Comparison of ENCODE assay signal across 29 cellular contexts in the genomic region with DNA sequence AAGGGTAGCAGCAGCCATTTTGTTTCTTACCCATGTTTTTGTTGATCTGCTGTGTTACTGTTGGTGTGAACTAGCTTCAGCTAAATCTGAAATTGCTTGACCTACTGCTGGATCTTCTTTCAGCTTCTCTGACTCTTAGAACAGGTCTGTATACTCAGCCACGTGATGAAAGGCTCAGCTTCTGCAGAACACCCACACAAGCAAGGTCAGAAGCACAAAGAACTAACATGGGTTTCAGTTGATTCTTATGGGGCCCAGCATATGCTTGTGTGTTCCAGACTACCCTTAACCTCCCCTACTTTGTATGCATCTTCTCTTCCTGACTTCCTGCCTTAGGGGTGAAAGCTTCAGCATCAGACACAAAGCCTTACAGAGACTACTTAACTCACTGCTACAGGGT.
DNase-seq lines count a peak whose midpoint lies in the region; ATAC-seq, FAIRE-seq and TF ChIP-seq lines count a peak whose summit lies in the region.
"Had no signal": no experiment of that assay in that cellular context is flagged by ENCODE, and none has a peak within 500 bp of the region (broad histone marks: within the 10 kb centered on the region; RNA-seq: fewer than 3 reads in every experiment).

No MANE protein-coding gene starts in this region.

- no peak for TF ChIP-seq POLR2A in H1 (IDR thresholded peaks at IDR 0.05; ENCODE audit: control extremely low read depth in 1 of 2, low read depth in 2 of 2, low read length in 2 of 2)

- H3K23ac ChIP-seq in H1 (ENCODE audit: insufficient read length), result no peak overlapping the region

- H2BK20ac ChIP-seq in H1 (ENCODE audit: low read length), result no peak overlapping the region

- H2BK120ac ChIP-seq in H1 (replicated peaks; ENCODE audit: low read depth, low read length), result no peak overlapping the region

- H2AFZ ChIP-seq in SK-N-SH (ENCODE audit: low read depth) (no peak overlapping the region), Karpas-422 (ENCODE audit: low read length) (no peak overlapping the region), H1 (ENCODE audit: low read length) (peak overlapping the region; percentile 75), osteoblast (ENCODE audit: low read length) (peak overlapping the region; percentile 69)

- TF ChIP-seq CTCF in SK-N-SH (IDR thresholded peaks at IDR 0.05) (no peak), H1 (IDR thresholded peaks at IDR 0.05; ENCODE audit: control extremely low read depth in 1 of 3, insufficient read depth in 1 of 3, low read depth in 1 of 3, low read length in 3 of 3) (no peak), osteoblast (IDR thresholded peaks at IDR 0.05; ENCODE audit: extremely low read depth, low read depth, low read length) (no peak), colonic mucosa (IDR thresholded peaks at IDR 0.05) (no peak), coronary artery (IDR thresholded peaks at IDR 0.05) (no peak)

- intact Hi-C loops in colonic mucosa (cut with DNase I), result no loop called here

- H4K91ac ChIP-seq in H1 (replicated peaks; ENCODE audit: insufficient read length, low read length), result no peak overlapping the region

- H3K9me3 ChIP-seq in SK-N-SH, result no peaks in the 10 kb centered on the region
- H3K9me3 ChIP-seq in Karpas-422 (ENCODE audit: low read length), result peaks cover 36% of the 10 kb centered on the region
- no peaks in the 10 kb centered on the region for H3K9me3 ChIP-seq in H1 (ENCODE audit: insufficient read depth in 2 of 2, low read depth in 1 of 2, low read length in 1 of 2)
- H3K9me3 ChIP-seq in osteoblast (ENCODE audit: low read depth, low read length), result no peaks in the 10 kb centered on the region
- H3K9me3 ChIP-seq in colonic mucosa, result no peaks in the 10 kb centered on the region
- H3K9me3 ChIP-seq: Caco-2, MG63, SJCRH30 had no signal

- no peak for DNase-seq in SK-N-SH
- no peak for DNase-seq in Karpas-422
- DNase-seq in H1 (ENCODE audit: low read depth in 1 of 2, low spot score in 2 of 2), result no peak
- no peak for DNase-seq in osteoblast (ENCODE audit: insufficient read length, low spot score, missing footprints)
- no peak for DNase-seq in colonic mucosa
- no peak for DNase-seq in coronary artery (ENCODE audit: low spot score)
- DNase-seq: Caco-2; CD8-positive, alpha-beta T cell; DMS 273 treated with DMSO at 0.1 percent for 48 hours; DMS79; EL; GDM1; MG63; NCI-H1105 treated with DMSO at 0.1 percent for 48 hours; NCI-H146; NCI-H1930; NCI-H2107; NCI-H524; NCI-H774; SJCRH30; T-helper 1 cell had no signal

- ATAC-seq in SK-N-SH treated with all-trans-retinoic acid at 6 μM for 48 hours, result peak; percentile 22; the same call in 1 of the 3 replicates
- no peak for ATAC-seq in GM18511 (IDR thresholded peaks at IDR 0.05; ENCODE audit: unreplicated experiment)
- ATAC-seq: CD8-positive, alpha-beta T cell; HepG2; K562 had no signal

- H3K27me3 ChIP-seq in SK-N-SH (ENCODE audit: insufficient read depth) (no peaks in the 10 kb centered on the region), Karpas-422 (ENCODE audit: low read length) (no peaks in the 10 kb centered on the region), H1 (replicated peaks in 1 of 4; ENCODE audit: control insufficient read depth in 3 of 4, extremely low read depth in 1 of 4, insufficient read depth in 3 of 4, low read length in 3 of 4) (no peaks in the 10 kb centered on the region), osteoblast (ENCODE audit: insufficient read depth, low read length) (no peaks in the 10 kb centered on the region), colonic mucosa (no peaks in the 10 kb centered on the region)
- H3K27me3 ChIP-seq: MG63, SJCRH30 had no signal

- no peak for TF ChIP-seq EP300 in SK-N-SH (IDR thresholded peaks at IDR 0.05; ENCODE audit: borderline replicate concordance in 1 of 2, low read depth in 1 of 2, low read length in 1 of 2)
- no peak for TF ChIP-seq EP300 in H1 (IDR thresholded peaks at IDR 0.05; ENCODE audit: borderline replicate concordance in 1 of 2, low read depth in 2 of 2, low read length in 2 of 2)

- H3K4me3 ChIP-seq in SK-N-SH (ENCODE audit: low read depth in 2 of 2, low read length in 1 of 2) (no peak overlapping the region), Karpas-422 (ENCODE audit: low read length) (0 out of 2 replicates have a peak overlapping the region, but pooled peaks have one; percentile 12), H1 (ENCODE audit: extremely low read depth in 1 of 4, insufficient read depth in 2 of 4, low read depth in 3 of 4, low read length in 4 of 4) (no peak overlapping the region), osteoblast (ENCODE audit: insufficient read depth, low read length) (no peak overlapping the region), colonic mucosa (no peak overlapping the region), coronary artery (no peak overlapping the region)
- H3K4me3 ChIP-seq: K562, MG63, SJCRH30 had no signal

- TF ChIP-seq RAD21 in SK-N-SH (IDR thresholded peaks at IDR 0.05; ENCODE audit: low read length) (no peak), H1 (IDR thresholded peaks at IDR 0.05 in 1 of 2, conservative IDR thresholded peaks at IDR 0.05 in 1 of 2; ENCODE audit: low read depth in 2 of 2, low read length in 2 of 2) (no peak)

- no peak overlapping the region for H2AK5ac ChIP-seq in H1 (ENCODE audit: low read depth, low read length)

- H4K20me1 ChIP-seq in SK-N-SH (ENCODE audit: insufficient read depth) (no peaks in the 10 kb centered on the region), Karpas-422 (ENCODE audit: insufficient read depth, low read depth, low read length) (no peaks in the 10 kb centered on the region), H1 (replicated peaks in 1 of 2; ENCODE audit: control insufficient read depth in 1 of 2, insufficient read depth in 2 of 2, low read length in 2 of 2) (no peaks in the 10 kb centered on the region), osteoblast (ENCODE audit: insufficient read depth, low read length) (no peaks in the 10 kb centered on the region)

- peaks cover 0 to 2% of the 10 kb centered on the region in 2 experiments; a peak in 2 of 4 replicates for H3K4me1 ChIP-seq in SK-N-SH (ENCODE audit: control insufficient read depth in 1 of 2, insufficient read depth in 2 of 2, low read depth in 1 of 2, low read length in 1 of 2)
- no peaks in the 10 kb centered on the region for H3K4me1 ChIP-seq in Karpas-422 (ENCODE audit: low read length)
- no peaks in the 10 kb centered on the region for H3K4me1 ChIP-seq in H1 (replicated peaks in 1 of 4; ENCODE audit: control insufficient read depth in 3 of 4, insufficient read depth in 4 of 4, low read length in 3 of 4)
- H3K4me1 ChIP-seq in osteoblast (ENCODE audit: insufficient read depth, low read length), result peaks cover 22% of the 10 kb centered on the region
- H3K4me1 ChIP-seq in colonic mucosa, result no peaks in the 10 kb centered on the region
- H3K4me1 ChIP-seq: Caco-2, SJCRH30 had no signal

- no peak overlapping the region for H3K18ac ChIP-seq in H1 (ENCODE audit: extremely low read depth, low read length)

- H3K9ac ChIP-seq in SK-N-SH, result no peak overlapping the region
- no peak overlapping the region for H3K9ac ChIP-seq in Karpas-422 (ENCODE audit: low read length)
- no peak overlapping the region for H3K9ac ChIP-seq in H1 (replicated peaks in 1 of 4; ENCODE audit: extremely low read depth in 1 of 4, low read depth in 3 of 4, low read length in 3 of 4)
- no peak overlapping the region for H3K9ac ChIP-seq in colonic mucosa (ENCODE audit: low read depth in 2 of 2, low read length in 2 of 2)

- H3K27ac ChIP-seq in SK-N-SH (ENCODE audit: low read depth in 2 of 2, low read length in 1 of 2) (peak overlapping the region in 1 of 2 experiments; percentile 53; a peak in 1 of 4 replicates), Karpas-422 (ENCODE audit: low read length) (no peak overlapping the region), H1 (ENCODE audit: low read depth, low read length) (no peak overlapping the region), osteoblast (ENCODE audit: low read depth, low read length) (no peak overlapping the region), colonic mucosa (no peak overlapping the region), coronary artery (no peak overlapping the region)
- H3K27ac ChIP-seq: 22Rv1, C4-2B, SJCRH30 had no signal

- no peak overlapping the region for H2BK12ac ChIP-seq in H1 (ENCODE audit: low read depth, low read length)

- no peak overlapping the region for H4K8ac ChIP-seq in H1 (ENCODE audit: extremely low read depth, insufficient read depth, low read length)

- no peaks in the 10 kb centered on the region for H3K79me2 ChIP-seq in SK-N-SH (ENCODE audit: insufficient read depth)
- no peaks in the 10 kb centered on the region for H3K79me2 ChIP-seq in Karpas-422 (ENCODE audit: low read length)
- H3K79me2 ChIP-seq in H1 (ENCODE audit: control insufficient read depth in 1 of 2, insufficient read depth in 2 of 2, low read length in 2 of 2), result no peaks in the 10 kb centered on the region
- no peaks in the 10 kb centered on the region for H3K79me2 ChIP-seq in osteoblast (ENCODE audit: insufficient read depth, low read length)

- H3K36me3 ChIP-seq in SK-N-SH (replicated peaks in 1 of 2; ENCODE audit: control insufficient read depth in 1 of 2, insufficient read depth in 2 of 2, low read length in 1 of 2), result no peaks in the 10 kb centered on the region
- H3K36me3 ChIP-seq in Karpas-422 (ENCODE audit: insufficient read depth, low read length), result no peaks in the 10 kb centered on the region
- H3K36me3 ChIP-seq in H1 (ENCODE audit: control insufficient read depth in 2 of 4, insufficient read depth in 4 of 4, low read length in 3 of 4), result no peaks in the 10 kb centered on the region
- no peaks in the 10 kb centered on the region for H3K36me3 ChIP-seq in osteoblast (ENCODE audit: insufficient read depth, low read length)
- no peaks in the 10 kb centered on the region for H3K36me3 ChIP-seq in colonic mucosa
- H3K36me3 ChIP-seq: MG63, SJCRH30 had no signal

- no peak overlapping the region for H2BK5ac ChIP-seq in H1 (ENCODE audit: low read depth, low read length)

- H3K14ac ChIP-seq in H1 (ENCODE audit: insufficient read length), result no peak overlapping the region

- no peak overlapping the region for H4K5ac ChIP-seq in H1 (ENCODE audit: insufficient read length, low read depth, low read length)

- H3F3A ChIP-seq in SK-N-SH (replicated peaks; ENCODE audit: insufficient read depth), result peaks cover 3% of the 10 kb centered on the region

- H3K23me2 ChIP-seq in H1 (ENCODE audit: low read depth, low read length), result no peaks in the 10 kb centered on the region

- no peak overlapping the region for H3K56ac ChIP-seq in H1 (replicated peaks; ENCODE audit: insufficient read length, low read depth, low read length)

- CTCF ChIA-PET in SK-N-SH (lab: Yijun Ruan, JAX), result interaction anchor here (2.5 kb wide), 1 partner anchor 11 kb away, joined by 11 read pairs; no protein-coding TSS in a partner anchor
- CTCF ChIA-PET in H1 (lab: Charles Lee; ENCODE audit: partially characterized antibody), result interaction anchor here (0.7 kb wide), 1 partner anchor 573 kb away, joined by 3 read pairs; no protein-coding TSS in a partner anchor

- FAIRE-seq in H1 (lab: Jason Lieb, UNC), result no peak
- FAIRE-seq: GM12891, H54, HepG2, K562 had no signal

- no peak overlapping the region for H3K4ac ChIP-seq in H1 (replicated peaks; ENCODE audit: insufficient read length, low read depth, low read length)

- H3K4me2 ChIP-seq in SK-N-SH (no peak overlapping the region), Karpas-422 (ENCODE audit: low read depth, low read length, poor library complexity, severe bottlenecking) (no peak overlapping the region), H1 (ENCODE audit: insufficient read depth in 1 of 2, low read depth in 2 of 2, low read length in 2 of 2) (no peak overlapping the region), osteoblast (ENCODE audit: insufficient read depth, low read length) (no peak overlapping the region)

- H3K79me1 ChIP-seq in H1 (ENCODE audit: low read depth, low read length), result no peaks in the 10 kb centered on the region

- POLR2A ChIA-PET in SK-N-SH (lab: Yijun Ruan, JAX) (interaction anchor here (0.6 kb wide), 1 partner anchor 13 kb away, joined by 3 read pairs; no protein-coding TSS in a partner anchor), H1 (lab: Charles Lee; ENCODE audit: partially characterized antibody) (no interaction called here)

- WGBS in SK-N-SH (ENCODE audit: low lambda C conversion rate), result 92% methylated on average over 1 of the region's 1 CpG
- WGBS in H1 (ENCODE audit: extremely low coverage in 1 of 2, insufficient coverage in 1 of 2, insufficient read length in 1 of 2, insufficient replicate concordance in 2 of 2, low coverage in 1 of 2, low lambda C conversion rate in 2 of 2, missing lambda C conversion rate in 1 of 2), 2 experiments, result 86% methylated on average over 1 of the region's 1 CpG; no CpG with 5 or more reads in 1 of the 2 experiments

- no peak overlapping the region for H2BK15ac ChIP-seq in H1 (ENCODE audit: low read length)

- H3K9me2 ChIP-seq in SK-N-SH, result no peaks in the 10 kb centered on the region
- no peaks in the 10 kb centered on the region for H3K9me2 ChIP-seq in Karpas-422 (replicated peaks; ENCODE audit: insufficient read depth, low read length)

Comparison
In these comparisons a context has a peak if more than half of its experiments do, and no peak if none do; other contexts are left out.
1. H2AFZ ChIP-seq: peak in H1 (single experiment) and osteoblast (single experiment); none in SK-N-SH (single experiment) and Karpas-422 (single experiment).